12 cellular contexts compared by ENCODE assay signal in the genomic region with DNA sequence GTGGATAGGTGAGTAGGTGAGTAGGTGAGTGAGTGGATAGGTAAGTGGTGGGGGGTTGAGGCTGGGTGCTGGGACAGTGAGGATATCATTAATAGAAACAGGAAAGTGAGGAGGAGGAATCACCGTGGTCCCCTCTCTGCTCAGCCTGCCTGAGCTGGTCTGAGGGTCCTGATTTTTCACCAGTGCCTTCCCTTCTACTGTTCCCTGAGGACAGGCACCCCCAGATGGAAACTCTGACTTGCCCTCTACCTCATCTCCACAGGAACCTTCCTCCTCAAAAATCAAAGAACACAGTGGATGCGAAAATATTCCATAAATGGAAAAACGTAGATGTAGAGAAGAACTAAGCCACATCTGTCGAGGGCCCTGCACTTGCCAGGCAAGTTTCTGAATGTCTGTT. TPM values are rescaled to one million over a fixed set of nuclear protein-coding genes. Genes with fewer than 3 reads are reported as not detected.
DNase-seq lines count a peak whose midpoint lies in the region; ATAC-seq and TF ChIP-seq lines count a peak whose summit lies in the region.
"Had no signal": no experiment of that assay in that cellular context is flagged by ENCODE, and none has a peak within 500 bp of the region (broad histone marks: within the 10 kb centered on the region; RNA-seq: fewer than 3 reads in every experiment).

No MANE protein-coding gene starts in this region.

- no peak overlapping the region for H3K4me2 ChIP-seq in SK-N-SH

- TF ChIP-seq POLR2A in esophagus squamous epithelium (IDR thresholded peaks at IDR 0.05) (no peak), suprapubic skin (IDR thresholded peaks at IDR 0.05) (no peak)

- H2AFZ ChIP-seq in SK-N-SH (ENCODE audit: low read depth) = no peak overlapping the region

- H3K9me3 ChIP-seq in esophagus squamous epithelium (no peaks in the 10 kb centered on the region), suprapubic skin (no peaks in the 10 kb centered on the region), SK-N-SH (no peaks in the 10 kb centered on the region)
- H3K9me3 ChIP-seq: right lobe of liver had no signal

- H3K27ac ChIP-seq in esophagus squamous epithelium = peak overlapping the region; percentile 55 to 85 (median 78)
- H3K27ac ChIP-seq in suprapubic skin = peak overlapping the region; percentile 42
- no peak overlapping the region for H3K27ac ChIP-seq in SK-N-SH (ENCODE audit: low read depth in 2 of 2, low read length in 1 of 2)
- H3K27ac ChIP-seq: right lobe of liver had no signal

- peaks cover 13% of the 10 kb centered on the region for H3K36me3 Mint-ChIP-seq in activated T-cell treated with anti-CD3 and anti-CD28 coated beads, Interleukin-2, amount 50 U/mL, for 4 hours (ENCODE audit: insufficient read depth)
- peaks cover 76% of the 10 kb centered on the region for H3K36me3 Mint-ChIP-seq in T-helper 1 cell treated with Interleukin-12 subunit alpha and Interleukin-12 subunit beta and Interleukin-4 antibody, amounts not matched to agents 30 μg/mL and 1 μg/mL, for 36 hours (ENCODE audit: low read depth)

- H3K9me3 Mint-ChIP-seq in activated T-cell treated with anti-CD3 and anti-CD28 coated beads, Interleukin-2, amount 50 U/mL, for 4 hours = peaks cover 8% of the 10 kb centered on the region
- H3K9me3 Mint-ChIP-seq in T-helper 1 cell treated with Interleukin-12 subunit alpha and Interleukin-12 subunit beta and Interleukin-4 antibody, amounts not matched to agents 30 μg/mL and 1 μg/mL, for 36 hours = peaks cover 4% of the 10 kb centered on the region

- no peak overlapping the region for H3K9ac ChIP-seq in SK-N-SH

- ATAC-seq in activated T-cell treated with anti-CD3 and anti-CD28 coated beads, Interleukin-2, amount 50 U/mL, for 4 hours = no peak
- ATAC-seq in HG03025 (IDR thresholded peaks at IDR 0.05; ENCODE audit: low FRiP score, unreplicated experiment) (no peak), GM21360 (IDR thresholded peaks at IDR 0.05; ENCODE audit: unreplicated experiment) (no peak)
- ATAC-seq: Panc1 had no signal

- no peaks in the 10 kb centered on the region for H3K9me2 ChIP-seq in SK-N-SH

- H3K27me3 ChIP-seq in esophagus squamous epithelium (no peaks in the 10 kb centered on the region), suprapubic skin (no peaks in the 10 kb centered on the region), SK-N-SH (ENCODE audit: insufficient read depth) (no peaks in the 10 kb centered on the region)
- H3K27me3 ChIP-seq: right lobe of liver, tibial nerve had no signal

- H4K20me1 ChIP-seq in SK-N-SH (ENCODE audit: insufficient read depth) = no peaks in the 10 kb centered on the region

- WGBS in esophagus squamous epithelium, 2 donors = 51 to 78% methylated on average over 4 of the region's 4 CpGs
- 71% methylated on average over 4 of the region's 4 CpGs for WGBS in suprapubic skin
- WGBS in SK-N-SH (ENCODE audit: low lambda C conversion rate) = 74% methylated on average over 4 of the region's 4 CpGs

- POLR2A ChIA-PET in SK-N-SH (lab: Yijun Ruan, JAX) = no interaction called here

- TF ChIP-seq CTCF in esophagus squamous epithelium (IDR thresholded peaks at IDR 0.05) = no peak
- TF ChIP-seq CTCF in suprapubic skin (IDR thresholded peaks at IDR 0.05) = no peak
- TF ChIP-seq CTCF in SK-N-SH (IDR thresholded peaks at IDR 0.05) = no peak

- H3K4me3 Mint-ChIP-seq in activated T-cell treated with anti-CD3 and anti-CD28 coated beads, Interleukin-2, amount 50 U/mL, for 4 hours = peak overlapping the region; percentile 78
- H3K4me3 Mint-ChIP-seq in T-helper 1 cell treated with Interleukin-12 subunit alpha and Interleukin-12 subunit beta and Interleukin-4 antibody, amounts not matched to agents 30 μg/mL and 1 μg/mL, for 36 hours = peak overlapping the region; percentile 90

- peaks cover 96% of the 10 kb centered on the region for H3K4me1 Mint-ChIP-seq in activated T-cell treated with anti-CD3 and anti-CD28 coated beads, Interleukin-2, amount 50 U/mL, for 4 hours (ENCODE audit: low read depth)
- H3K4me1 Mint-ChIP-seq in T-helper 1 cell treated with Interleukin-12 subunit alpha and Interleukin-12 subunit beta and Interleukin-4 antibody, amounts not matched to agents 30 μg/mL and 1 μg/mL, for 36 hours (ENCODE audit: low read depth) = peaks cover 78% of the 10 kb centered on the region

- H3K4me1 ChIP-seq in esophagus squamous epithelium (peaks cover 24 to 66% (median 53%) of the 10 kb centered on the region in 3 donors), suprapubic skin (peaks cover 29% of the 10 kb centered on the region), SK-N-SH (ENCODE audit: control insufficient read depth in 1 of 2, insufficient read depth in 2 of 2, low read depth in 1 of 2, low read length in 1 of 2) (peaks cover 7 to 39% of the 10 kb centered on the region in 2 experiments; a peak in 2 of 4 replicates)
- H3K4me1 ChIP-seq: right lobe of liver had no signal

- intact Hi-C loops in esophagus squamous epithelium (cut with DNase I) = no loop called here

- H3K36me3 ChIP-seq in esophagus squamous epithelium = no peaks in the 10 kb centered on the region
- H3K36me3 ChIP-seq in suprapubic skin = no peaks in the 10 kb centered on the region
- H3K36me3 ChIP-seq in SK-N-SH (replicated peaks in 1 of 2; ENCODE audit: control insufficient read depth in 1 of 2, insufficient read depth in 2 of 2, low read length in 1 of 2) = no peaks in the 10 kb centered on the region
- H3K36me3 ChIP-seq: right lobe of liver, tibial nerve had no signal

- DNase-seq in activated T-cell treated with anti-CD3 and anti-CD28 coated beads, Interleukin-2, amount 50 U/mL, for 4 hours = no peak
- DNase-seq in activated T-cell treated with anti-CD3 and anti-CD28 coated beads for 4 hours (no peak), esophagus squamous epithelium (lab: John Stamatoyannopoulos, UW) (no peak), suprapubic skin (ENCODE audit: low spot score in 2 of 2) (no peak), SK-N-SH (no peak)
- DNase-seq: NCI-H2171 treated with DMSO at 0.1 percent for 48 hours, right lobe of liver had no signal

- H3K4me3 ChIP-seq in esophagus squamous epithelium (peak overlapping the region in 3 of 4 donors; percentile 8 to 58 (median 33)), suprapubic skin (peak overlapping the region; percentile 17), SK-N-SH (ENCODE audit: low read depth in 2 of 2, low read length in 1 of 2) (no peak overlapping the region)
- H3K4me3 ChIP-seq: right lobe of liver had no signal

- H3F3A ChIP-seq in SK-N-SH (replicated peaks; ENCODE audit: insufficient read depth) = no peaks in the 10 kb centered on the region

- TF ChIP-seq EP300 in suprapubic skin (IDR thresholded peaks at IDR 0.05) = no peak
- TF ChIP-seq EP300 in SK-N-SH (IDR thresholded peaks at IDR 0.05; ENCODE audit: borderline replicate concordance in 1 of 2, low read depth in 1 of 2, low read length in 1 of 2) = no peak

- H3K79me2 ChIP-seq in SK-N-SH (ENCODE audit: insufficient read depth) = no peaks in the 10 kb centered on the region

- CTCF ChIA-PET in SK-N-SH (lab: Yijun Ruan, JAX) = interaction anchor here (1.0 to 3.2 kb wide), 6 partner anchors 10 to 339 kb away, joined by 3 to 21 read pairs (median 10); no protein-coding TSS in a partner anchor

- H3K27me3 Mint-ChIP-seq in activated T-cell treated with anti-CD3 and anti-CD28 coated beads, Interleukin-2, amount 50 U/mL, for 4 hours (ENCODE audit: low read depth) = no peaks in the 10 kb centered on the region
- H3K27me3 Mint-ChIP-seq in T-helper 1 cell treated with Interleukin-12 subunit alpha and Interleukin-12 subunit beta and Interleukin-4 antibody, amounts not matched to agents 30 μg/mL and 1 μg/mL, for 36 hours (ENCODE audit: low read depth) = no peaks in the 10 kb centered on the region

- H3K27ac Mint-ChIP-seq in T-helper 1 cell treated with Interleukin-12 subunit alpha and Interleukin-12 subunit beta and Interleukin-4 antibody, amounts not matched to agents 30 μg/mL and 1 μg/mL, for 36 hours = peak overlapping the region; percentile 89

- no peak for TF ChIP-seq RAD21 in SK-N-SH (IDR thresholded peaks at IDR 0.05; ENCODE audit: low read length)

TF ChIP-seq in SK-N-SH, 30 proteins besides CTCF, POLR2A, EP300 and RAD21:
- TF ChIP-seq NRF1 (IDR thresholded peaks at IDR 0.05; ENCODE audit: low read depth, low read length) = no peak
- no peak for TF ChIP-seq SIN3A (IDR thresholded peaks at IDR 0.05; ENCODE audit: borderline replicate concordance, low read depth, low read length)
- TF ChIP-seq FOXM1 (IDR thresholded peaks at IDR 0.05; ENCODE audit: low read depth) = no peak
- TF ChIP-seq FOSL2 (IDR thresholded peaks at IDR 0.05; ENCODE audit: borderline replicate concordance, low read depth) = no peak
- no peak for TF ChIP-seq RCOR1 (IDR thresholded peaks at IDR 0.05; ENCODE audit: low read length)
- no peak for TF ChIP-seq TAF1 (IDR thresholded peaks at IDR 0.05; ENCODE audit: borderline replicate concordance, low read depth, low read length)

RNA-seq across cellular contexts. Expression of a gene that starts 1.9 kb away (rescaled TPM):
- 1 to 10 TPM; 4.1 to 6.1 (median 6.0) TPM for total RNA-seq in activated T-cell treated with anti-CD3 and anti-CD28 coated beads, Interleukin-2, amount 50 U/mL, for 4 hours
- 10 to 100 TPM in 2 of 4 donors, 1 to 10 TPM in 2; 4.0 to 17.5 (median 10.2) TPM for total RNA-seq in esophagus squamous epithelium
- 1 to 10 TPM in 3 of 4 donors, under 1 TPM in 1; 0.95 to 4.3 (median 1.6) TPM for total RNA-seq in suprapubic skin
- 0.18 and 0.62 TPM in 2 replicates for polyA plus RNA-seq in SK-N-SH (2012; rRNA removed)
- 0.26 and 0.49 TPM in 2 replicates for polyA plus RNA-seq in SK-N-SH (2012; cell fraction: cytosol; rRNA removed)
- 0.63 and 1.2 TPM in 2 replicates for polyA plus RNA-seq in SK-N-SH (2012; cell fraction: nucleus; rRNA removed)

Comparison
In these comparisons a context has a peak if more than half of its experiments do, and no peak if none do; other contexts are left out.
1. H3K27ac ChIP-seq: peak in esophagus squamous epithelium (4 of 4) and suprapubic skin (single experiment); none in SK-N-SH (0 of 2).
2. H3K4me3 ChIP-seq: peak in esophagus squamous epithelium (3 of 4) and suprapubic skin (single experiment); none in SK-N-SH (0 of 2).